In genomic region chr16:72677662-72678447, GRCh38 we compare ENCODE assay signal across 1 cellular context.
TF ChIP-seq lines count a peak whose summit lies in the region.

No MANE protein-coding gene starts in this region.

TF ChIP-seq in HepG2, 621 proteins besides CTCF, POLR2A, EP300 and RAD21 (continued from another document):
- TF ChIP-seq NR0B2 (CRISPR knock-in tag; IDR thresholded peaks at IDR 0.05) (no peak), SKI (IDR thresholded peaks at IDR 0.05; ENCODE audit: partially characterized antibody) (peak; percentile 30), ZNF574 (CRISPR knock-in tag; IDR thresholded peaks at IDR 0.05) (no peak), ZNF281 (CRISPR knock-in tag; IDR thresholded peaks at IDR 0.05; ENCODE audit: borderline replicate concordance) (no peak), POGZ (CRISPR knock-in tag; IDR thresholded peaks at IDR 0.05) (peak; percentile 13; the same call in 1 of the 2 replicates), GPN1 (CRISPR knock-in tag; IDR thresholded peaks at IDR 0.05; ENCODE audit: borderline replicate concordance) (no peak), DR1 (CRISPR knock-in tag; IDR thresholded peaks at IDR 0.05) (no peak), ZNF607 (CRISPR knock-in tag; IDR thresholded peaks at IDR 0.05; ENCODE audit: borderline replicate concordance) (no peak), ZNF614 (CRISPR knock-in tag; IDR thresholded peaks at IDR 0.05; ENCODE audit: borderline replicate concordance) (no peak), HOXA7 (CRISPR knock-in tag; IDR thresholded peaks at IDR 0.05) (no peak), MYPOP (CRISPR knock-in tag; IDR thresholded peaks at IDR 0.05) (peak; percentile 57; the same call in 1 of the 2 replicates), FIP1L1 (IDR thresholded peaks at IDR 0.05; ENCODE audit: borderline replicate concordance, insufficient read depth, low read depth, low read length) (no peak), ZNF362 (CRISPR knock-in tag; IDR thresholded peaks at IDR 0.05; ENCODE audit: borderline replicate concordance) (no peak), USF2 (IDR thresholded peaks at IDR 0.05; ENCODE audit: low read depth, low read length) (no peak), USF2 (CRISPR knock-in tag; IDR thresholded peaks at IDR 0.05; ENCODE audit: borderline replicate concordance) (no peak), SRF (IDR thresholded peaks at IDR 0.05; ENCODE audit: low read depth, low read length) (no peak), ZNF503 (CRISPR knock-in tag; IDR thresholded peaks at IDR 0.05) (no peak), CEBPB (IDR thresholded peaks at IDR 0.05; ENCODE audit: borderline replicate concordance, low read depth, low read length) (peak; percentile 86), ZBTB14 (CRISPR knock-in tag; IDR thresholded peaks at IDR 0.05) (no peak), ZBTB38 (CRISPR knock-in tag; IDR thresholded peaks at IDR 0.05) (no peak), HMG20A (CRISPR knock-in tag; IDR thresholded peaks at IDR 0.05; ENCODE audit: borderline replicate concordance) (peak; percentile 73; the same call in 1 of the 2 replicates)
